Comparison of ENCODE assay signal across 8 cellular contexts in the genomic region with DNA sequence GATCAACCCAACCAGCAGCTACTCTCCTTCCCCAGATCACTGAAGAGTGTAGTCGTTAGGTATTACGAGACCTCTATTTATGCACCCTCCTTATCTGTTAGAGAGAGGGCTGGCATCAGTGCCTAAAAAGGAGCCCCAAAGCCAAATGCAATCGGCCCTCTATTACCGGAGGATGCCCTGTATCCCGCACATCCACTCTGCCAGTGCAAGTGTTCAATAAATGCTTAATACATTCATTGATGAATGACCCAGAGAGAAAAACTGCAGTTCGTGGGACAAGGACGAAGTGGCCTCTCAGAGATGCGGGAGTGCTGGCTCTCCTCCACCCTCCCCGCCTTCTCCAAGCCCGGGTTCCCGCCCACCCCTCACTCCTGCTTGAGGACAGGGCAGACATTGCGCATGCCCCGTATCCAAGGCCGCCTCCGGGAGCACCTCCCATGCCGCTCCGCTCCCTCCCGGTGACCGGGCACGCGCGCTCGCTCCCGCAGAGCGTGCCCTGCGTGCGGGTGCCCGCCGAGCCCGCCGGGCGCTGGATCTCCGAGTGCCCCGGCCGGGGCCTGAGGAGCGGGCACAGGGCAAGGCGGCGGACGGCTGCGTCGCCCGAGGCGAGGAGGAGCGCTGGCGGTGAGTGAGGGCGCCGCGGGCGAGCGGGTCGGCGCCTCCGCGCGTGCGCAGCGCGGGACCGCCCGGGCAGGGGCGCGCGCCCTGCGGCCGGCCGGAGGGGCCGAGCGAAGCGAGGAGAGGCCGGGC. TPM values are rescaled to one million over a fixed set of nuclear protein-coding genes. Genes with fewer than 3 reads are reported as not detected.
A peak's percentile ranks its signal among the peaks of the same experiment; 100 is the strongest.
DNase-seq lines count a peak whose midpoint lies in the region; ATAC-seq and TF ChIP-seq lines count a peak whose summit lies in the region.

No MANE protein-coding gene starts in this region.

- intact Hi-C loops in MCF 10A (cut with micrococcal nuclease): loop anchor here (5.0 kb wide), 2 partner anchors 83 to 193 kb away; no protein-coding TSS in a partner anchor
- intact Hi-C loops in sciatic nerve (cut with DNase I): no loop called here

- peak; percentile 98 for ATAC-seq in sciatic nerve
- ATAC-seq in HG03378 (IDR thresholded peaks at IDR 0.05; ENCODE audit: unreplicated experiment): no peak

- H3K36me3 Mint-ChIP-seq in MCF 10A (ENCODE audit: insufficient read depth, unreplicated experiment): no peaks in the 10 kb centered on the region

- no peak for TF ChIP-seq CTCF in MCF 10A (IDR thresholded peaks at IDR 0.05; ENCODE audit: unreplicated experiment)

- peaks cover 14% of the 10 kb centered on the region for H3K4me1 Mint-ChIP-seq in MCF 10A (ENCODE audit: insufficient read depth, unreplicated experiment)

- peak overlapping the region; percentile 87 for H3K27ac Mint-ChIP-seq in MCF 10A (ENCODE audit: low read depth, unreplicated experiment)

- H3K9me3 Mint-ChIP-seq in MCF 10A (ENCODE audit: unreplicated experiment): no peaks in the 10 kb centered on the region

- no TSS peak for BruUV-seq in MCF 10A (replicated peaks; lab: Mats Ljungman, UMichigan)

- H3K27me3 Mint-ChIP-seq in MCF 10A (ENCODE audit: insufficient read depth, unreplicated experiment): no peaks in the 10 kb centered on the region

- peak overlapping the region; percentile 80 for H3K4me3 ChIP-seq in iPS-18c (ENCODE audit: insufficient read depth, low read depth, low read length)

- no peaks in the 10 kb centered on the region for H3K9me3 ChIP-seq in iPS-18c (ENCODE audit: control insufficient read depth, insufficient read depth, low read length)

- CTCF ChIA-PET in MCF 10A (lab: Yijun Ruan, JAX): interaction anchor here (0.6 kb wide), 1 partner anchor 36 kb away, joined by 3 read pairs; no protein-coding TSS in a partner anchor

- peak overlapping the region; percentile 76 for H3K4me3 Mint-ChIP-seq in MCF 10A (ENCODE audit: unreplicated experiment)

- peak; percentile 93 for DNase-seq in Daoy (ENCODE audit: low read depth)
- peak; percentile 84 for DNase-seq in HCEC 1CT
- DNase-seq in NCI-H1092 treated with DMSO at 0.1 percent for 48 hours (lab: John Stamatoyannopoulos, UW): peak; percentile 94
- DNase-seq in SW480 (ENCODE audit: low spot score): peak; percentile 89
- DNase-seq in MCF 10A (ENCODE audit: unreplicated experiment): peak; percentile 84
- DNase-seq in sciatic nerve (ENCODE audit: low spot score): peak; percentile 91

- POLR2A ChIA-PET in MCF 10A (lab: Yijun Ruan, JAX): interaction anchor here (0.7 kb wide), 2 partner anchors 20 to 38 kb away, joined by 3 read pairs; no protein-coding TSS in a partner anchor

RNA-seq across cellular contexts. Expression of a gene that starts 27.2 kb away (rescaled TPM):
- 21.7 and 24.7 TPM in 2 replicates for total RNA-seq in Daoy (2014; rRNA removed; shearing (Covaris generic))
- total RNA-seq in MCF 10A (2022) (21.6 and 21.8 TPM in 2 replicates), sciatic nerve (52.5 TPM)
